Comparison of ENCODE assay signal across 20 cellular contexts in the genomic region with DNA sequence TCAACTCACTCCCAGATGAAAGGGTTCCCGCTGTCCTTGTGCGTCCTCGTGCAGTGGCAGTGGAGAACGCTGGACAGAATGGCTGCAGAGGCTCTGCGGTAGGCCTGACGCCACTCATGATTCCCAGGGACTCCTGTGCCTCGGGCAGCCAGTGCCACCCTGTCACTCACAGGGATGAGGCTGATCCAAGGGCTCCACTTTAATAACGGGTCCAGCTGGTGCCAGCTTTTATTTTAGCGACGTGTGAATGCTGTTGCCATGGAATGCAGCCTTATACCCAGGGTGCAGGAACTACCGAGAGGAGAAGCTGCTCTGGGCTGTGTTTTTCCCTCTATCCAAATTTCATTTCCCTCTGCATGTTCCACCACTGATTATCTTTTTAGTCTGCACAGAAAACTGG.
"Had no signal": no experiment of that assay in that cellular context is flagged by ENCODE, and none has a peak within 500 bp of the region (broad histone marks: within the 10 kb centered on the region; RNA-seq: fewer than 3 reads in every experiment).

No MANE protein-coding gene starts in this region.

- H3K36me3 ChIP-seq: lower lobe of right lung, sigmoid colon, thoracic aorta, transverse colon had no signal

- H3K9me3 ChIP-seq: lower lobe of right lung, psoas muscle, sigmoid colon, thoracic aorta, transverse colon had no signal

- H3K27ac ChIP-seq: coronary artery, lower lobe of right lung, parathyroid adenoma, psoas muscle, sigmoid colon, skin epidermis, thoracic aorta, transverse colon had no signal

- ATAC-seq: left lobe of liver; lower lobe of right lung; natural killer cell; psoas muscle; stimulated activated naive B cell treated with anti-CD40 and anti-IgM and Interleukin-4, amounts not matched to agents 10 μg/mL and 1 μg/mL and 100 μg/mL, for 72 hours; stimulated activated naive CD8-positive, alpha-beta T cell treated with anti-CD3 and anti-CD28 coated beads, Interleukin-15, amount 100 ng/mL, for 72 hours had no signal

- H3K4me1 ChIP-seq: parathyroid adenoma had no signal

- DNase-seq: effector CD4-positive, alpha-beta T cell; endodermal cell; foreskin melanocyte; kidney glomerular epithelial cell; lower lobe of right lung; natural killer cell; occipital lobe; retina; sigmoid colon; stimulated activated CD4-positive, alpha-beta T cell treated with anti-CD3 and anti-CD28 coated beads, Interleukin-2, amount 100 ng/mL, for 24 hours; stimulated activated CD4-positive, alpha-beta T cell treated with anti-CD3 and anti-CD28 coated beads, Interleukin-4, amount 100 ng/mL, for 4 hours; stimulated activated naive B cell treated with anti-CD40 and anti-IgM and Interleukin-4, amounts not matched to agents 10 μg/mL and 1 μg/mL and 100 μg/mL, for 72 hours; stimulated activated naive CD8-positive, alpha-beta T cell treated with anti-CD3 and anti-CD28 coated beads, Interleukin-15, amount 100 ng/mL, for 72 hours; transverse colon had no signal

- H2AFZ ChIP-seq: parathyroid adenoma had no signal

- H3K9ac ChIP-seq: parathyroid adenoma had no signal

- H3K4me3 ChIP-seq: coronary artery, lower lobe of right lung, psoas muscle, sigmoid colon, skin epidermis, thoracic aorta, transverse colon had no signal
